ENCODE assay signal across 8 cellular contexts in genomic region chr2:151947524-151948165, GRCh38.
DNase-seq lines count a peak whose midpoint lies in the region; ATAC-seq and TF ChIP-seq lines count a peak whose summit lies in the region.

No MANE protein-coding gene starts in this region.

- H3K36me3 ChIP-seq in upper lobe of left lung (no peaks in the 10 kb centered on the region), uterus (no peaks in the 10 kb centered on the region)

- H3K4me1 Mint-ChIP-seq in immature natural killer cell: peaks cover 9 to 17% of the 10 kb centered on the region in 2 donors

- ATAC-seq in HG03135 (IDR thresholded peaks at IDR 0.05; ENCODE audit: unreplicated experiment) (peak; percentile 39), upper lobe of left lung (ENCODE audit: low FRiP score in 2 of 2) (peak; percentile 71 to 83), HG02763 (IDR thresholded peaks at IDR 0.05; ENCODE audit: unreplicated experiment) (no peak)

- TF ChIP-seq CTCF in GM12864 (IDR thresholded peaks at IDR 0.05; ENCODE audit: low read depth, low read length, missing control alignments) (no peak), upper lobe of left lung (IDR thresholded peaks at IDR 0.05) (peak in 1 of 6 experiments; percentile 8), uterus (IDR thresholded peaks at IDR 0.05) (no peak)

- H3K9me3 ChIP-seq in upper lobe of left lung (no peaks in the 10 kb centered on the region), uterus (no peaks in the 10 kb centered on the region)

- no peaks in the 10 kb centered on the region for H3K27me3 ChIP-seq in upper lobe of left lung
- no peaks in the 10 kb centered on the region for H3K27me3 ChIP-seq in uterus

- no peak overlapping the region for H3K4me3 ChIP-seq in GM12864 (ENCODE audit: low read depth, low read length)
- H3K4me3 ChIP-seq in upper lobe of left lung: peak overlapping the region in 3 of 4 donors; percentile 25 to 40 (median 32)
- peak overlapping the region in 1 of 2 donors; percentile 24 for H3K4me3 ChIP-seq in uterus

- peak overlapping the region in 2 of 4 donors; percentile 32 to 53 for H3K27ac ChIP-seq in upper lobe of left lung
- no peak overlapping the region for H3K27ac ChIP-seq in uterus

- peaks cover 6 to 17% (median 14%) of the 10 kb centered on the region in 4 donors for H3K4me1 ChIP-seq in upper lobe of left lung
- H3K4me1 ChIP-seq in uterus: no peaks in the 10 kb centered on the region

- peak; percentile 12 for DNase-seq in GM12864 (ENCODE audit: low read depth)
- peak; percentile 3 for DNase-seq in amniotic epithelial cell (ENCODE audit: low read depth)
- DNase-seq in immature natural killer cell: no peak
- peak in 1 of 2 donors; percentile 72 for DNase-seq in upper lobe of left lung
- DNase-seq in SW 1271 (lab: John Stamatoyannopoulos, UW): no peak
- no peak for DNase-seq in uterus

- H3K36me3 Mint-ChIP-seq in immature natural killer cell: peaks cover 4 to 10% (median 6%) of the 10 kb centered on the region in 3 donors

- peaks cover 0 to 10% (median 5%) of the 10 kb centered on the region in 6 donors for H3K9me3 Mint-ChIP-seq in immature natural killer cell

- intact Hi-C loops in uterus (cut with DNase I; ENCODE audit: low total_unique reads): no loop called here

- no peak overlapping the region for H3K27ac Mint-ChIP-seq in immature natural killer cell

- peaks cover 3 to 10% (median 7%) of the 10 kb centered on the region in 3 donors for H3K27me3 Mint-ChIP-seq in immature natural killer cell (ENCODE audit: low read depth in 3 of 3)

- peak overlapping the region in 3 of 5 donors; percentile 33 to 59 (median 46) for H3K4me3 Mint-ChIP-seq in immature natural killer cell

- TF ChIP-seq POLR2A in upper lobe of left lung (IDR thresholded peaks at IDR 0.05) (no peak), uterus (IDR thresholded peaks at IDR 0.05) (no peak)

- 24 to 32% methylated on average over 12 of the region's 12 CpGs for WGBS in upper lobe of left lung, 2 donors

- TF ChIP-seq EP300 in upper lobe of left lung (IDR thresholded peaks at IDR 0.05): no peak

Comparison
In these comparisons a context has a peak if more than half of its experiments do, and no peak if none do; other contexts are left out.
1. DNase-seq: peak in GM12864 (single experiment) and amniotic epithelial cell (single experiment); none in immature natural killer cell (0 of 3), SW 1271 (0 of 2) and uterus (0 of 2).